In genomic region chr4:29073571-29073970, GRCh38 we compare ENCODE assay signal across 22 cellular contexts.
"Had no signal": no experiment of that assay in that cellular context is flagged by ENCODE, and none has a peak within 500 bp of the region (broad histone marks: within the 10 kb centered on the region; RNA-seq: fewer than 3 reads in every experiment).

No MANE protein-coding gene starts in this region.

- H3K4me3 ChIP-seq: colonic mucosa, esophagus muscularis mucosa, heart right ventricle, left lung, lower lobe of right lung had no signal

- ATAC-seq: effector memory CD8-positive, alpha-beta T cell; foreskin keratinocyte; heart right ventricle; left cardiac atrium; left lung; left ventricle myocardium superior; lower lobe of right lung; naive thymus-derived CD4-positive, alpha-beta T cell had no signal

- FAIRE-seq: endothelial cell of umbilical vein, frontal cortex had no signal

- H3K27me3 Mint-ChIP-seq: dendritic cell treated with granulocyte-macrophage colony-stimulating factor and Interleukin-4, amounts not matched to agents 40 ng/mL and 50 ng/mL, for 4 days; effector memory CD8-positive, alpha-beta T cell; naive thymus-derived CD4-positive, alpha-beta T cell had no signal

- H3K4me1 ChIP-seq: colonic mucosa, esophagus muscularis mucosa, foreskin keratinocyte, heart right ventricle, left lung, lower lobe of right lung had no signal

- DNase-seq: colonic mucosa; cortex of kidney; effector CD8-positive, alpha-beta T cell; effector memory CD8-positive, alpha-beta T cell; foreskin keratinocyte; glutamatergic neuron; head of caudate nucleus; heart right ventricle; hippocampal formation; immature natural killer cell; islet precursor cell; left cardiac atrium; left lung; left ventricle myocardium superior; lower lobe of right lung; mesenchymal stem cell; midbrain; naive thymus-derived CD4-positive, alpha-beta T cell had no signal

- H3K9me3 ChIP-seq: colonic mucosa had no signal

- H3K36me3 ChIP-seq: colonic mucosa, esophagus muscularis mucosa, heart right ventricle, left lung, lower lobe of right lung had no signal

- H3K27me3 ChIP-seq: colonic mucosa, esophagus muscularis mucosa, foreskin keratinocyte, heart right ventricle, left lung had no signal

- H3K27ac Mint-ChIP-seq: dendritic cell treated with granulocyte-macrophage colony-stimulating factor and Interleukin-4, amounts not matched to agents 40 ng/mL and 50 ng/mL, for 4 days; effector memory CD8-positive, alpha-beta T cell; immature natural killer cell; naive thymus-derived CD4-positive, alpha-beta T cell had no signal

- H3K36me3 Mint-ChIP-seq: immature natural killer cell; naive thymus-derived CD4-positive, alpha-beta T cell had no signal

- H3K4me3 Mint-ChIP-seq: dendritic cell treated with granulocyte-macrophage colony-stimulating factor and Interleukin-4, amounts not matched to agents 40 ng/mL and 50 ng/mL, for 4 days; effector memory CD8-positive, alpha-beta T cell; immature natural killer cell; naive thymus-derived CD4-positive, alpha-beta T cell had no signal

- H3K4me1 Mint-ChIP-seq: immature natural killer cell; naive thymus-derived CD4-positive, alpha-beta T cell had no signal

- H3K27ac ChIP-seq: colonic mucosa, esophagus muscularis mucosa, foreskin keratinocyte, heart right ventricle, left lung, lower lobe of right lung had no signal
